Comparison of ENCODE assay signal across 1 cellular context in the genomic region with DNA sequence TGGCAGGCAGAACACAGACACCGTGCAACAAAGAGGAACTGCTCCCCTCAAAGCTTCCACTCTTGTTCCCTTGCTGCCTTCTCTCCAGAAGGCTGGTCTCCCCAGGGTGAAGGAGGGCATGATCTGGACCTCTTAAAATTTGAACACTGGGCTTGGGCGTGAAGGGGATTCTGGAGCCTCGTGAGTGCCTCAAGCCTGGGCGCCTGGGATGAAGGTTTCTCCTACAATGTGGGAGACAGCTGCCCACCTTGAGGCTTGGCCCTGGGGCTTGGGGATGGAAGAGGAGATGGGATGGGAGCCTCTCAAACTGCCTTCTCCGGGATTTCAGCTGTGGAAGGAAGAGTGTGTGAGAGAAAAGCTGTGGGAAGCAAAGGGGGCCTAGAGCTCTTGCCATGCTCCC.
TF ChIP-seq lines count a peak whose summit lies in the region.

No MANE protein-coding gene starts in this region.

TF ChIP-seq in IMR-90, 13 proteins besides CTCF, POLR2A, EP300 and RAD21 (continued from another document):
- TF ChIP-seq, protein P1, sequence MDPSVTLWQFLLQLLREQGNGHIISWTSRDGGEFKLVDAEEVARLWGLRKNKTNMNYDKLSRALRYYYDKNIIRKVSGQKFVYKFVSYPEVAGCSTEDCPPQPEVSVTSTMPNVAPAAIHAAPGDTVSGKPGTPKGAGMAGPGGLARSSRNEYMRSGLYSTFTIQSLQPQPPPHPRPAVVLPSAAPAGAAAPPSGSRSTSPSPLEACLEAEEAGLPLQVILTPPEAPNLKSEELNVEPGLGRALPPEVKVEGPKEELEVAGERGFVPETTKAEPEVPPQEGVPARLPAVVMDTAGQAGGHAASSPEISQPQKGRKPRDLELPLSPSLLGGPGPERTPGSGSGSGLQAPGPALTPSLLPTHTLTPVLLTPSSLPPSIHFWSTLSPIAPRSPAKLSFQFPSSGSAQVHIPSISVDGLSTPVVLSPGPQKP (IDR thresholded peaks at IDR 0.05; ENCODE audit: borderline replicate concordance, low read depth, low read length) = no peak
- no peak for TF ChIP-seq SMC3 (IDR thresholded peaks at IDR 0.05; ENCODE audit: low read depth, low read length)
- no peak for TF ChIP-seq CEBPB (IDR thresholded peaks at IDR 0.05; ENCODE audit: low read depth, low read length)
- no peak for TF ChIP-seq FOS (IDR thresholded peaks at IDR 0.05; ENCODE audit: low read depth, low read length)
- no peak for TF ChIP-seq CHD1 (IDR thresholded peaks at IDR 0.05; ENCODE audit: low read depth, low read length)
- TF ChIP-seq MAFK (IDR thresholded peaks at IDR 0.05; ENCODE audit: low read depth, low read length) = no peak
- TF ChIP-seq RCOR1 (IDR thresholded peaks at IDR 0.05; ENCODE audit: insufficient replicate concordance, low read length) = no peak
- TF ChIP-seq MXI1 (IDR thresholded peaks at IDR 0.05; ENCODE audit: borderline replicate concordance, low read depth, low read length) = no peak
